In genomic region chr12:102939059-102939458, GRCh38 we compare ENCODE assay signal across 33 cellular contexts. TPM values are rescaled to one million over a fixed set of nuclear protein-coding genes. Genes with fewer than 3 reads are reported as not detected.
"Had no signal": no experiment of that assay in that cellular context is flagged by ENCODE, and none has a peak within 500 bp of the region (broad histone marks: within the 10 kb centered on the region; RNA-seq: fewer than 3 reads in every experiment).

No MANE protein-coding gene starts in this region.

- H3K27ac ChIP-seq: ovary, parathyroid adenoma, psoas muscle, skin epidermis, spleen, suprapubic skin, testis, tibial artery, transverse colon, upper lobe of right lung, uterus had no signal

- H3K9me3 ChIP-seq: ovary, psoas muscle, suprapubic skin, testis, tibial artery, transverse colon, upper lobe of right lung, uterus had no signal

- H3K4me3 ChIP-seq: ovary, psoas muscle, skin epidermis, smooth muscle cell, spleen, suprapubic skin, testis, tibial artery, transverse colon, upper lobe of right lung, uterus had no signal

- H3K4me3 Mint-ChIP-seq: naive B cell; naive thymus-derived CD8-positive, alpha-beta T cell; natural killer cell treated with Interleukin-12 subunit alpha and Interleukin-12 subunit beta and Interleukin-15 and Interleukin-18, amount 100 ng/mL, for 72 hours; nephron progenitor cell; neural crest cell; stimulated activated memory B cell treated with anti-CD40 and anti-IgM and Interleukin-4, amounts not matched to agents 10 μg/mL and 1 μg/mL and 100 μg/mL, for 72 hours; stimulated activated naive CD8-positive, alpha-beta T cell treated with anti-CD3 and anti-CD28 coated beads, Interleukin-15, amount 100 ng/mL, for 72 hours; type B pancreatic cell had no signal

- H3K36me3 ChIP-seq: ovary, spleen, suprapubic skin, tibial artery, transverse colon, upper lobe of right lung, uterus had no signal

- H3K27me3 ChIP-seq: ovary, suprapubic skin, testis, transverse colon, upper lobe of right lung, uterus had no signal

- H3K36me3 Mint-ChIP-seq: naive B cell; natural killer cell treated with Interleukin-12 subunit alpha and Interleukin-12 subunit beta and Interleukin-15 and Interleukin-18, amount 100 ng/mL, for 72 hours; stimulated activated memory B cell treated with anti-CD40 and anti-IgM and Interleukin-4, amounts not matched to agents 10 μg/mL and 1 μg/mL and 100 μg/mL, for 72 hours; type B pancreatic cell had no signal

- H3K27ac Mint-ChIP-seq: naive thymus-derived CD8-positive, alpha-beta T cell; natural killer cell treated with Interleukin-12 subunit alpha and Interleukin-12 subunit beta and Interleukin-15 and Interleukin-18, amount 100 ng/mL, for 72 hours; nephron progenitor cell; progenitor cell of endocrine pancreas; stimulated activated memory B cell treated with anti-CD40 and anti-IgM and Interleukin-4, amounts not matched to agents 10 μg/mL and 1 μg/mL and 100 μg/mL, for 72 hours; stimulated activated naive CD8-positive, alpha-beta T cell treated with anti-CD3 and anti-CD28 coated beads, Interleukin-15, amount 100 ng/mL, for 72 hours; type B pancreatic cell had no signal

- H3K9me3 Mint-ChIP-seq: stimulated activated naive CD8-positive, alpha-beta T cell treated with anti-CD3 and anti-CD28 coated beads, Interleukin-15, amount 100 ng/mL, for 72 hours; type B pancreatic cell had no signal

- ATAC-seq: naive thymus-derived CD8-positive, alpha-beta T cell; natural killer cell treated with Interleukin-12 subunit alpha and Interleukin-12 subunit beta and Interleukin-15 and Interleukin-18, amount 100 ng/mL, for 72 hours; psoas muscle; right cardiac atrium; sciatic nerve; stimulated activated memory B cell treated with anti-CD40 and anti-IgM and Interleukin-4, amounts not matched to agents 10 μg/mL and 1 μg/mL and 100 μg/mL, for 72 hours; stimulated activated naive CD8-positive, alpha-beta T cell treated with anti-CD3 and anti-CD28 coated beads, Interleukin-15, amount 100 ng/mL, for 72 hours; stimulated activated naive CD8-positive, alpha-beta T cell treated with anti-CD3 and anti-CD28 coated beads, Interleukin-15, Interleukin-2, amounts not matched to agents 100 U/mL and 50 U/mL, for 24 hours; upper lobe of right lung had no signal

- H3K4me1 ChIP-seq: parathyroid adenoma, psoas muscle, spleen, suprapubic skin, testis, tibial artery, transverse colon, upper lobe of right lung, uterus had no signal

- H3K4me1 Mint-ChIP-seq: naive B cell; naive thymus-derived CD8-positive, alpha-beta T cell; nephron progenitor cell; neural crest cell; stimulated activated memory B cell treated with anti-CD40 and anti-IgM and Interleukin-4, amounts not matched to agents 10 μg/mL and 1 μg/mL and 100 μg/mL, for 72 hours; stimulated activated naive CD8-positive, alpha-beta T cell treated with anti-CD3 and anti-CD28 coated beads, Interleukin-15, amount 100 ng/mL, for 72 hours had no signal

- DNase-seq: naive B cell; naive thymus-derived CD8-positive, alpha-beta T cell; nephron progenitor cell; occipital lobe; ovary; psoas muscle; right cardiac atrium; spleen; stimulated activated CD4-positive, alpha-beta T cell treated with anti-CD3 and anti-CD28 coated beads, Interleukin-12 subunit alpha, Interleukin-12 subunit beta, amount 100 ng/mL, for 4 hours; stimulated activated CD4-positive, alpha-beta T cell treated with anti-CD3 and anti-CD28 coated beads, Interleukin-1b, Interleukin-23, amount 100 ng/mL, for 48 hours; stimulated activated CD4-positive, alpha-beta T cell treated with anti-CD3 and anti-CD28 coated beads, Interleukin-4, amount 100 ng/mL, for 1 hour; stimulated activated CD4-positive, alpha-beta T cell treated with anti-CD3 and anti-CD28 coated beads, Interleukin-4, amount 100 ng/mL, for 4 hours; stimulated activated CD8-positive, alpha-beta memory T cell treated with anti-CD3 and anti-CD28 coated beads, Interleukin-4, amount 100 ng/mL, for 48 hours; stimulated activated naive CD8-positive, alpha-beta T cell treated with anti-CD3 and anti-CD28 coated beads, Interleukin-15, amount 100 ng/mL, for 72 hours; stimulated activated naive CD8-positive, alpha-beta T cell treated with anti-CD3 and anti-CD28 coated beads, Interleukin-15, Interleukin-2, amounts not matched to agents 100 U/mL and 50 U/mL, for 24 hours; substantia nigra; testis; tibial artery; transverse colon; upper lobe of right lung; uterus had no signal

RNA-seq across cellular contexts. Expression of gene ASCL1, which starts 18.4 kb away (rescaled TPM):
- total RNA-seq: naive thymus-derived CD8-positive, alpha-beta T cell; natural killer cell treated with Interleukin-12 subunit alpha and Interleukin-12 subunit beta and Interleukin-15 and Interleukin-18, amount 100 ng/mL, for 72 hours; osteoblast; psoas muscle; renal cortical epithelial cell; right cardiac atrium; sciatic nerve; smooth muscle cell; spleen; suprapubic skin; transverse colon; upper lobe of right lung had no signal

RNA-seq across cellular contexts. Expression of gene PAH, which starts 22.0 kb away (rescaled TPM):
- total RNA-seq: natural killer cell treated with Interleukin-12 subunit alpha and Interleukin-12 subunit beta and Interleukin-15 and Interleukin-18, amount 100 ng/mL, for 72 hours; neural crest cell; osteoblast; renal cortical epithelial cell; sciatic nerve; smooth muscle cell; spleen; transverse colon; upper lobe of right lung had no signal
